25 cellular contexts compared by ENCODE assay signal in genomic region chr2:26904839-26905238, GRCh38. TPM values are rescaled to one million over a fixed set of nuclear protein-coding genes. Genes with fewer than 3 reads are reported as not detected.
DNase-seq lines count a peak whose midpoint lies in the region; ATAC-seq and TF ChIP-seq lines count a peak whose summit lies in the region.
"Had no signal": no experiment of that assay in that cellular context is flagged by ENCODE, and none has a peak within 500 bp of the region (broad histone marks: within the 10 kb centered on the region; RNA-seq: fewer than 3 reads in every experiment).

No MANE protein-coding gene starts in this region.

- no peak for TF ChIP-seq CTCF in hepatocyte (IDR thresholded peaks at IDR 0.05; ENCODE audit: poor library complexity)

- no peaks in the 10 kb centered on the region for H3K79me1 ChIP-seq in mesenchymal stem cell (replicated peaks; ENCODE audit: low read length, poor library complexity, severe bottlenecking)

- H4K8ac ChIP-seq in mesenchymal stem cell (ENCODE audit: low read length), result no peak overlapping the region

- H3K4me1 ChIP-seq in mesenchymal stem cell (ENCODE audit: control insufficient read depth, insufficient read depth, low read depth, low read length) (no peaks in the 10 kb centered on the region), hepatocyte (ENCODE audit: insufficient read depth) (no peaks in the 10 kb centered on the region)
- H3K4me1 ChIP-seq: ascending aorta, right lobe of liver had no signal

- H3K4me2 ChIP-seq in mesenchymal stem cell (ENCODE audit: low read length, poor library complexity, severe bottlenecking), result no peak overlapping the region
- H3K4me2 ChIP-seq in hepatocyte, result no peak overlapping the region

- ATAC-seq in GM18867 (IDR thresholded peaks at IDR 0.05; ENCODE audit: unreplicated experiment) (peak; percentile 53), GM21619 (IDR thresholded peaks at IDR 0.05; ENCODE audit: unreplicated experiment) (peak; percentile 89), HG03354 (IDR thresholded peaks at IDR 0.05; ENCODE audit: poor library complexity, severe bottlenecking, unreplicated experiment) (peak; percentile 68), HG02588 (IDR thresholded peaks at IDR 0.05; ENCODE audit: unreplicated experiment) (no peak)
- ATAC-seq: HCT116; right lobe of liver; stimulated activated naive CD8-positive, alpha-beta T cell treated with anti-CD3 and anti-CD28 coated beads, Interleukin-15, amount 100 ng/mL, for 72 hours had no signal

- DNase-seq in mesenchymal stem cell (no peak), NK-92 (lab: John Stamatoyannopoulos, UW; ENCODE audit: unreplicated experiment) (no peak), hepatocyte (ENCODE audit: low spot score) (no peak)
- no peak for DNase-seq in activated T-helper 2 cell treated with anti-CD3 and anti-CD28 coated beads, Interferon-gamma antibody, Interleukin-2, Interleukin-4, amounts not matched to agents 10 μg/mL and 5 μg/mL and 100 μg/mL, durations not matched to agents 14 hours and 24 hours and 36 hours (ENCODE audit: low spot score)
- DNase-seq: activated CD4-positive, alpha-beta T cell treated with anti-CD3 and anti-CD28 coated beads, Interleukin-2, amount 50 U/mL, for 48 hours; activated naive CD4-positive, alpha-beta T cell treated with Interleukin-2 at 50 U/mL for 16 hours; CD4-positive, alpha-beta T cell; cerebellar nuclear complex; immature natural killer cell; NCI-H187 treated with DMSO at 0.1 percent for 48 hours; NCI-H446 treated with DMSO at 0.1 percent for 48 hours; occipital lobe; right lobe of liver; SHP77; stimulated activated naive CD8-positive, alpha-beta T cell treated with anti-CD3 and anti-CD28 coated beads, Interleukin-15, amount 100 ng/mL, for 72 hours; WERI-Rb-1 had no signal

- no peak overlapping the region for H3K18ac ChIP-seq in mesenchymal stem cell (ENCODE audit: low read depth in 1 of 2, low read length in 2 of 2)

- H3K4me3 ChIP-seq in mesenchymal stem cell (ENCODE audit: insufficient read depth in 1 of 2, low read depth in 1 of 2, low read length in 2 of 2) (no peak overlapping the region), hepatocyte (no peak overlapping the region)
- H3K4me3 ChIP-seq: ascending aorta, right lobe of liver had no signal

- 90% methylated on average over 2 of the region's 2 CpGs for WGBS in mesenchymal stem cell
- 95% methylated on average over 2 of the region's 2 CpGs for WGBS in hepatocyte (ENCODE audit: low lambda C conversion rate, missing lambda C conversion rate)

- H3K9ac ChIP-seq in mesenchymal stem cell (ENCODE audit: low read length), result no peak overlapping the region

- intact Hi-C loops in activated T-helper 2 cell treated with anti-CD3 and anti-CD28 coated beads, Interferon-gamma antibody, Interleukin-2, Interleukin-4, amounts not matched to agents 10 μg/mL and 5 μg/mL and 100 μg/mL, durations not matched to agents 14 hours and 24 hours and 36 hours (cut with micrococcal nuclease), result no loop called here

- H2AFZ ChIP-seq in mesenchymal stem cell (ENCODE audit: low read depth, low read length), result no peak overlapping the region
- H2AFZ ChIP-seq in hepatocyte, result no peak overlapping the region

- no peak overlapping the region for H3K23ac ChIP-seq in mesenchymal stem cell (ENCODE audit: low read length in 2 of 2)

- H3K27me3 ChIP-seq in mesenchymal stem cell (ENCODE audit: control insufficient read depth in 1 of 2, insufficient read depth in 1 of 2, low read length in 2 of 2) (peaks cover 49 to 60% of the 10 kb centered on the region in 2 experiments), hepatocyte (no peaks in the 10 kb centered on the region)
- H3K27me3 ChIP-seq: ascending aorta, right lobe of liver had no signal

- H3K27ac ChIP-seq in mesenchymal stem cell (ENCODE audit: low read length, poor library complexity, severe bottlenecking) (no peak overlapping the region), hepatocyte (no peak overlapping the region)
- H3K27ac ChIP-seq: ascending aorta, HL-60, right lobe of liver, WERI-Rb-1 had no signal

- H2BK12ac ChIP-seq in mesenchymal stem cell (ENCODE audit: low read length in 2 of 2), result no peak overlapping the region

- H3K14ac ChIP-seq in mesenchymal stem cell (ENCODE audit: low read length in 2 of 2), result no peak overlapping the region

- H3K9me3 Mint-ChIP-seq in activated T-helper 2 cell treated with anti-CD3 and anti-CD28 coated beads, Interferon-gamma antibody, Interleukin-2, Interleukin-4, amounts not matched to agents 10 μg/mL and 5 μg/mL and 100 μg/mL, durations not matched to agents 14 hours and 24 hours and 36 hours, result no peaks in the 10 kb centered on the region
- H3K9me3 Mint-ChIP-seq: CD4-positive, alpha-beta T cell; immature natural killer cell; stimulated activated naive CD8-positive, alpha-beta T cell treated with anti-CD3 and anti-CD28 coated beads, Interleukin-15, amount 100 ng/mL, for 72 hours had no signal

- no peaks in the 10 kb centered on the region for H3K36me3 Mint-ChIP-seq in activated T-helper 2 cell treated with anti-CD3 and anti-CD28 coated beads, Interferon-gamma antibody, Interleukin-2, Interleukin-4, amounts not matched to agents 10 μg/mL and 5 μg/mL and 100 μg/mL, durations not matched to agents 14 hours and 24 hours and 36 hours (ENCODE audit: low read depth)
- H3K36me3 Mint-ChIP-seq: immature natural killer cell had no signal

- H3K36me3 ChIP-seq in mesenchymal stem cell (ENCODE audit: control insufficient read depth in 1 of 2, insufficient read depth in 2 of 2, low read depth in 1 of 2, low read length in 2 of 2), result no peaks in the 10 kb centered on the region
- no peaks in the 10 kb centered on the region for H3K36me3 ChIP-seq in hepatocyte (replicated peaks; ENCODE audit: insufficient read depth, low read depth)
- H3K36me3 ChIP-seq: ascending aorta, right lobe of liver had no signal

- H2BK5ac ChIP-seq in mesenchymal stem cell (ENCODE audit: low read depth, low read length, poor library complexity, severe bottlenecking), result no peak overlapping the region

- no peaks in the 10 kb centered on the region for H3K9me2 ChIP-seq in hepatocyte (replicated peaks; ENCODE audit: insufficient read depth)

- H3K27me3 Mint-ChIP-seq in activated T-helper 2 cell treated with anti-CD3 and anti-CD28 coated beads, Interferon-gamma antibody, Interleukin-2, Interleukin-4, amounts not matched to agents 10 μg/mL and 5 μg/mL and 100 μg/mL, durations not matched to agents 14 hours and 24 hours and 36 hours (ENCODE audit: low read depth), result peaks cover 15% of the 10 kb centered on the region

- H2BK15ac ChIP-seq in mesenchymal stem cell (ENCODE audit: low read depth, poor library complexity, severe bottlenecking), result peak overlapping the region; percentile 48

- H3K27ac Mint-ChIP-seq in activated T-helper 2 cell treated with anti-CD3 and anti-CD28 coated beads, Interferon-gamma antibody, Interleukin-2, Interleukin-4, amounts not matched to agents 10 μg/mL and 5 μg/mL and 100 μg/mL, durations not matched to agents 14 hours and 24 hours and 36 hours, result no peak overlapping the region
- H3K27ac Mint-ChIP-seq: CD4-positive, alpha-beta T cell had no signal

- no peaks in the 10 kb centered on the region for H4K20me1 ChIP-seq in hepatocyte (ENCODE audit: insufficient read depth, poor library complexity, severe bottlenecking)

- no peak overlapping the region for H4K91ac ChIP-seq in mesenchymal stem cell (ENCODE audit: low read length)

- no peaks in the 10 kb centered on the region for H3K4me1 Mint-ChIP-seq in activated T-helper 2 cell treated with anti-CD3 and anti-CD28 coated beads, Interferon-gamma antibody, Interleukin-2, Interleukin-4, amounts not matched to agents 10 μg/mL and 5 μg/mL and 100 μg/mL, durations not matched to agents 14 hours and 24 hours and 36 hours (ENCODE audit: low read depth)
- H3K4me1 Mint-ChIP-seq: immature natural killer cell; stimulated activated naive CD8-positive, alpha-beta T cell treated with anti-CD3 and anti-CD28 coated beads, Interleukin-15, amount 100 ng/mL, for 72 hours had no signal

- H2AK5ac ChIP-seq in mesenchymal stem cell (ENCODE audit: low read length, severe bottlenecking), result no peak overlapping the region

- H3K4ac ChIP-seq in mesenchymal stem cell (ENCODE audit: low read depth in 1 of 2, low read length in 2 of 2), result no peak overlapping the region

- H3K9me3 ChIP-seq in mesenchymal stem cell (ENCODE audit: control insufficient read depth, low read length) (no peaks in the 10 kb centered on the region), hepatocyte (ENCODE audit: low read depth) (no peaks in the 10 kb centered on the region)
- H3K9me3 ChIP-seq: ascending aorta, right lobe of liver had no signal

- no peak overlapping the region for H3K4me3 Mint-ChIP-seq in activated T-helper 2 cell treated with anti-CD3 and anti-CD28 coated beads, Interferon-gamma antibody, Interleukin-2, Interleukin-4, amounts not matched to agents 10 μg/mL and 5 μg/mL and 100 μg/mL, durations not matched to agents 14 hours and 24 hours and 36 hours (ENCODE audit: low read depth)
- H3K4me3 Mint-ChIP-seq: CD4-positive, alpha-beta T cell; immature natural killer cell; stimulated activated naive CD8-positive, alpha-beta T cell treated with anti-CD3 and anti-CD28 coated beads, Interleukin-15, amount 100 ng/mL, for 72 hours had no signal

- H2BK120ac ChIP-seq in mesenchymal stem cell (ENCODE audit: low read depth, low read length), result no peak overlapping the region

- no peaks in the 10 kb centered on the region for H3K79me2 ChIP-seq in hepatocyte

RNA-seq across cellular contexts. Expression of gene DPYSL5, which starts 56.9 kb away (rescaled TPM):
- polyA plus RNA-seq in mesenchymal stem cell (2013, experiment 1 of 2), result not detected
- not detected for polyA plus RNA-seq in mesenchymal stem cell (2013, experiment 2 of 2)
- total RNA-seq in hepatocyte, result 0.48 and 0.63 TPM in 2 replicates
- 0.21 and 0.99 TPM in 2 replicates for polyA plus RNA-seq in hepatocyte
- total RNA-seq in activated T-helper 2 cell treated with anti-CD3 and anti-CD28 coated beads, Interferon-gamma antibody, Interleukin-2, Interleukin-4, amounts not matched to agents 10 μg/mL and 5 μg/mL and 100 μg/mL, durations not matched to agents 14 hours and 24 hours and 36 hours, result 0.05 TPM in 1 of 2 replicates, not detected in the other
- total RNA-seq: ascending aorta; CD4-positive, alpha-beta T cell; fibroblast of lung; lower leg skin; right lobe of liver had no signal
- polyA plus RNA-seq: fibroblast of lung, immature natural killer cell had no signal
